8 cellular contexts compared by ENCODE assay signal in genomic region chr2:191811807-191812602, GRCh38. TPM values are rescaled to one million over a fixed set of nuclear protein-coding genes. Genes with fewer than 3 reads are reported as not detected.
DNase-seq lines count a peak whose midpoint lies in the region; ATAC-seq and TF ChIP-seq lines count a peak whose summit lies in the region.

No MANE protein-coding gene starts in this region.

- H3K27me3 Mint-ChIP-seq in T-helper 17 cell = peaks cover 41% of the 10 kb centered on the region

- TF ChIP-seq CTCF in NB4 (IDR thresholded peaks at IDR 0.05; ENCODE audit: low read depth, low read length) (peak; percentile 64), colonic mucosa (IDR thresholded peaks at IDR 0.05) (peak; percentile 67), left lung (IDR thresholded peaks at IDR 0.05) (peak; percentile 51 to 68)

- TF ChIP-seq POLR2A in NB4 (IDR thresholded peaks at IDR 0.05; ENCODE audit: extremely low read depth, insufficient read length) = no peak

- H3K4me3 ChIP-seq in NB4 (ENCODE audit: low read depth, low read length) = no peak overlapping the region
- no peak overlapping the region for H3K4me3 ChIP-seq in colonic mucosa
- H3K4me3 ChIP-seq in left lung = no peak overlapping the region

- H3K36me3 ChIP-seq in colonic mucosa = no peaks in the 10 kb centered on the region
- H3K36me3 ChIP-seq in left lung = no peaks in the 10 kb centered on the region

- no peak overlapping the region for H3K9ac ChIP-seq in colonic mucosa (ENCODE audit: low read depth in 2 of 2, low read length in 2 of 2)

- H3K27ac Mint-ChIP-seq in T-helper 17 cell = no peak overlapping the region

- DNase-seq in Right ventricle myocardium inferior (ENCODE audit: missing footprints) (no peak), cardiac septum (ENCODE audit: low spot score) (no peak), NB4 (ENCODE audit: low read depth) (peak; percentile 62), T-helper 17 cell (no peak), colonic mucosa (peak; percentile 60), left lung (peak in 1 of 2 donors; percentile 53)
- peak; percentile 5 to 20 for DNase-seq in stimulated activated CD8-positive, alpha-beta memory T cell treated with anti-CD3 and anti-CD28 coated beads, Interleukin-2, amount 100 ng/mL, for 48 hours (ENCODE audit: low read depth in 2 of 2)

- intact Hi-C loops in Right ventricle myocardium inferior (cut with DNase I) (loop anchor here (1.0 to 5.0 kb wide), 2 partner anchors 95 to 350 kb away; no protein-coding TSS in a partner anchor), cardiac septum (cut with DNase I) (loop anchor here (1.0 to 10.0 kb wide), 2 partner anchors 93 to 350 kb away; no protein-coding TSS in a partner anchor), colonic mucosa (cut with DNase I) (loop anchor here (2.0 to 10.0 kb wide), 2 partner anchors 257 to 351 kb away; no protein-coding TSS in a partner anchor), left lung (cut with DNase I) (loop anchor here in 1 of 2 donors (2.0 kb wide), 1 partner anchor 349 kb away; no protein-coding TSS in a partner anchor)

- H3K4me1 ChIP-seq in colonic mucosa (no peaks in the 10 kb centered on the region), left lung (no peaks in the 10 kb centered on the region)

- H3K27ac ChIP-seq in colonic mucosa (no peak overlapping the region), left lung (no peak overlapping the region)

- ATAC-seq in Right ventricle myocardium inferior = peak; percentile 83
- peak; percentile 65 for ATAC-seq in HG02588 (IDR thresholded peaks at IDR 0.05; ENCODE audit: unreplicated experiment)
- ATAC-seq in T-helper 17 cell = peak; percentile 42
- ATAC-seq in left lung = peak; percentile 93

- H3K27me3 ChIP-seq in colonic mucosa (no peaks in the 10 kb centered on the region), left lung (no peaks in the 10 kb centered on the region)

- H3K9me3 ChIP-seq in T-helper 17 cell (ENCODE audit: control insufficient read depth, low read length, poor library complexity, severe bottlenecking) (no peaks in the 10 kb centered on the region), colonic mucosa (no peaks in the 10 kb centered on the region), left lung (no peaks in the 10 kb centered on the region)

- no peak overlapping the region for H3K4me3 Mint-ChIP-seq in T-helper 17 cell

- peaks cover 2% of the 10 kb centered on the region for H3K4me1 Mint-ChIP-seq in T-helper 17 cell

- no peaks in the 10 kb centered on the region for H3K36me3 Mint-ChIP-seq in T-helper 17 cell (ENCODE audit: low read depth)

RNA-seq across cellular contexts. Expression of gene CAVIN2, which starts 34.9 kb away (rescaled TPM):
- total RNA-seq in Right ventricle myocardium inferior = 109 TPM
- 145 TPM for total RNA-seq in cardiac septum
- 100 to 1,000 TPM in 1 of 2 donors, 1 to 10 TPM in 1; 6.1 to 204 TPM for total RNA-seq in T-helper 17 cell
- 10 to 100 TPM in 1 of 2 donors, 1 to 10 TPM in 1; 5.5 to 12.7 TPM for total RNA-seq in colonic mucosa
- 10 to 100 TPM; 73.6 to 76.9 TPM for total RNA-seq in left lung

Comparison
In these comparisons a context has a peak if more than half of its experiments do, and no peak if none do; other contexts are left out.
1. ATAC-seq: peak in every context shown above with its lines; median percentile 93 in left lung; 83 in Right ventricle myocardium inferior; 65 in HG02588; 42 in T-helper 17 cell.
2. DNase-seq: peak in NB4 (single experiment), colonic mucosa (single experiment) and stimulated activated CD8-positive, alpha-beta memory T cell treated with anti-CD3 and anti-CD28 coated beads, Interleukin-2, amount 100 ng/mL, for 48 hours (2 of 2); none in Right ventricle myocardium inferior (single experiment), cardiac septum (single experiment) and T-helper 17 cell (0 of 3).
3. Peak in every context shown above with its lines, with median percentiles within 50 percentile points of each other: CTCF ChIP-seq.